ENCODE assay signal across 8 cellular contexts in genomic region chrX:24676403-24677024, GRCh38. TPM values are rescaled to one million over a fixed set of nuclear protein-coding genes. Genes with fewer than 3 reads are reported as not detected.
DNase-seq lines count a peak whose midpoint lies in the region; ATAC-seq and TF ChIP-seq lines count a peak whose summit lies in the region.

No MANE protein-coding gene starts in this region.

- H2AFZ ChIP-seq in OCI-LY7 (ENCODE audit: low read length) = no peak overlapping the region

- no peak for TF ChIP-seq EP300 in tibial nerve (IDR thresholded peaks at IDR 0.05)

- POLR2A ChIA-PET in OCI-LY7 (lab: Charles Lee) = interaction anchor here (0.6 kb wide), 1 partner anchor 77 kb away, joined by 3 read pairs; no protein-coding TSS in a partner anchor

- no peak overlapping the region for H3K27ac ChIP-seq in cardiac muscle cell
- H3K27ac ChIP-seq in OCI-LY7 (ENCODE audit: low read depth, low read length, poor library complexity, severe bottlenecking) = no peak overlapping the region
- no peak overlapping the region for H3K27ac ChIP-seq in tibial nerve

- 32 to 46% methylated on average over 5 of the region's 5 CpGs for WGBS in tibial nerve, 2 donors

- no peaks in the 10 kb centered on the region for H3K36me3 ChIP-seq in cardiac muscle cell
- no peaks in the 10 kb centered on the region for H3K36me3 ChIP-seq in OCI-LY7 (ENCODE audit: insufficient read depth, low read length)
- H3K36me3 ChIP-seq in tibial nerve = no peaks in the 10 kb centered on the region

- peak; percentile 12 to 48 for DNase-seq in cardiac muscle cell (ENCODE audit: low read depth in 1 of 2, low spot score in 1 of 2)
- no peak for DNase-seq in Right ventricle myocardium superior
- DNase-seq in OCI-LY7 (ENCODE audit: low spot score) = peak; percentile 37
- DNase-seq in fibroblast of pulmonary artery (ENCODE audit: low read depth) = peak; percentile 13
- DNase-seq in tibial nerve (ENCODE audit: low spot score in 2 of 2) = no peak
- DNase-seq in stimulated activated CD4-positive, alpha-beta T cell treated with anti-CD3 and anti-CD28 coated beads, Interleukin-4, amount 100 ng/mL, for 24 hours = no peak
- no peak for DNase-seq in NCI-H345 treated with DMSO at 0.1 percent for 48 hours (lab: John Stamatoyannopoulos, UW; ENCODE audit: unreplicated experiment)

- H4K20me1 ChIP-seq in OCI-LY7 (ENCODE audit: insufficient read depth, low read length) = no peaks in the 10 kb centered on the region

- intact Hi-C loops in Right ventricle myocardium superior (cut with DNase I) = no loop called here
- intact Hi-C loops in OCI-LY7 (cut with micrococcal nuclease; ENCODE audit: unreplicated experiment) = no loop called here

- H3K4me3 ChIP-seq in cardiac muscle cell = no peak overlapping the region
- H3K4me3 ChIP-seq in OCI-LY7 (ENCODE audit: low read depth, low read length, poor library complexity, severe bottlenecking) = no peak overlapping the region
- H3K4me3 ChIP-seq in fibroblast of pulmonary artery (replicated peaks; ENCODE audit: low read depth, low read length) = no peak overlapping the region
- H3K4me3 ChIP-seq in tibial nerve = no peak overlapping the region

- H3K79me2 ChIP-seq in OCI-LY7 (ENCODE audit: insufficient read depth, low read depth, low read length) = no peaks in the 10 kb centered on the region

- peak; percentile 47 for TF ChIP-seq CTCF in cardiac muscle cell (IDR thresholded peaks at IDR 0.05; ENCODE audit: low read depth, low read length)
- peak; percentile 67 for TF ChIP-seq CTCF in OCI-LY7 (conservative IDR thresholded peaks at IDR 0.05; ENCODE audit: low read length)
- peak; percentile 56 for TF ChIP-seq CTCF in fibroblast of pulmonary artery (IDR thresholded peaks at IDR 0.05; ENCODE audit: low read length, missing control alignments)
- TF ChIP-seq CTCF in tibial nerve (IDR thresholded peaks at IDR 0.05) = peak in 3 of 5 experiments; percentile 31 to 61 (median 52)

- no peak for TF ChIP-seq POLR2A in tibial nerve (IDR thresholded peaks at IDR 0.05)

- peaks cover 34% of the 10 kb centered on the region for H3K4me1 ChIP-seq in cardiac muscle cell (ENCODE audit: low read depth)
- no peaks in the 10 kb centered on the region for H3K4me1 ChIP-seq in OCI-LY7 (ENCODE audit: insufficient read depth, low read length, poor library complexity, severe bottlenecking)
- no peaks in the 10 kb centered on the region for H3K4me1 ChIP-seq in tibial nerve

- H3K9me2 ChIP-seq in OCI-LY7 (ENCODE audit: insufficient read depth, low read length) = no peaks in the 10 kb centered on the region

- H3K4me2 ChIP-seq in OCI-LY7 (ENCODE audit: low read length) = no peak overlapping the region

- H3K9me3 ChIP-seq in cardiac muscle cell (ENCODE audit: low read depth) (no peaks in the 10 kb centered on the region), OCI-LY7 (ENCODE audit: low read length) (no peaks in the 10 kb centered on the region), tibial nerve (no peaks in the 10 kb centered on the region)

- BruUV-seq in OCI-LY7 (replicated peaks; lab: Mats Ljungman, UMichigan) = no TSS peak

- ATAC-seq in Right ventricle myocardium superior (ENCODE audit: poor library complexity) = no peak
- no peak for ATAC-seq in HG03565 (IDR thresholded peaks at IDR 0.05; ENCODE audit: unreplicated experiment)

- CTCF ChIA-PET in OCI-LY7 (lab: Charles Lee; ENCODE audit: unreplicated experiment) = interaction anchor here (1.0 kb wide), 1 partner anchor 44 kb away, joined by 3 read pairs; no protein-coding TSS in a partner anchor

- H3K27me3 ChIP-seq in cardiac muscle cell (no peaks in the 10 kb centered on the region), tibial nerve (no peaks in the 10 kb centered on the region)

RNA-seq across cellular contexts. Expression of gene POLA1, which starts 17.2 kb away (rescaled TPM):
- total RNA-seq in cardiac muscle cell (18.2 and 22.9 TPM in 2 replicates), Right ventricle myocardium superior (5.9 TPM), OCI-LY7 (2022) (62.2 and 65.1 TPM in 2 replicates), tibial nerve (10 to 100 TPM in 3 of 4 donors, 1 to 10 TPM in 1; 8.6 to 27.8 (median 13.7) TPM)
- 11.1 and 19.4 TPM in 2 replicates for polyA plus RNA-seq in cardiac muscle cell
- 58.0 and 60.1 TPM in 2 replicates for total RNA-seq in OCI-LY7 (2014; rRNA removed; shearing (Covaris generic))

RNA-seq across cellular contexts. Expression of gene PCYT1B, which starts 29.4 kb away (rescaled TPM):
- total RNA-seq in cardiac muscle cell = 37.4 and 41.1 TPM in 2 replicates
- polyA plus RNA-seq in cardiac muscle cell = 17.2 and 25.5 TPM in 2 replicates
- total RNA-seq in Right ventricle myocardium superior = not detected
- not detected in 2 replicates for total RNA-seq in OCI-LY7 (2014; rRNA removed; shearing (Covaris generic))
- not detected in 2 replicates for total RNA-seq in OCI-LY7 (2022)
- 1 to 10 TPM in 2 of 4 donors, under 1 TPM in 2; 0.87 to 1.9 (median 1.2) TPM for total RNA-seq in tibial nerve

Comparison
In these comparisons a context has a peak if more than half of its experiments do, and no peak if none do; other contexts are left out.
1. DNase-seq: peak in cardiac muscle cell (2 of 2), OCI-LY7 (single experiment) and fibroblast of pulmonary artery (single experiment); none in Right ventricle myocardium superior (single experiment), tibial nerve (0 of 2), stimulated activated CD4-positive, alpha-beta T cell treated with anti-CD3 and anti-CD28 coated beads, Interleukin-4, amount 100 ng/mL, for 24 hours (single experiment) and NCI-H345 treated with DMSO at 0.1 percent for 48 hours (single experiment).
2. RNA of gene PCYT1B, which starts 29.4 kb away (total RNA-seq): 37.4 to 41.1 TPM in cardiac muscle cell; 0.87 to 1.9 TPM in tibial nerve, not detected in Right ventricle myocardium superior (single experiment) and not detected in OCI-LY7; every median in the first group is over 10 times any median in the second.
3. Peak in every context shown above with its lines, with median percentiles within 50 percentile points of each other: CTCF ChIP-seq.